Comparison of ENCODE assay signal across 8 cellular contexts in genomic region chr10:33335800-33336605, GRCh38. TPM values are rescaled to one million over a fixed set of nuclear protein-coding genes. Genes with fewer than 3 reads are reported as not detected.
DNase-seq lines count a peak whose midpoint lies in the region; ATAC-seq and TF ChIP-seq lines count a peak whose summit lies in the region.

No MANE protein-coding gene starts in this region.

- H3K4me1 Mint-ChIP-seq in endothelial cell (ENCODE audit: unreplicated experiment) = peaks cover 25% of the 10 kb centered on the region

- DNase-seq in NCI-H2227 (lab: John Stamatoyannopoulos, UW; ENCODE audit: unreplicated experiment) (peak; percentile 28), NCI-H2227 treated with DMSO at 0.1 percent for 48 hours (lab: John Stamatoyannopoulos, UW) (no peak), SK-N-SH (peak; percentile 70), endothelial cell (ENCODE audit: low spot score) (peak; percentile 58), mesendoderm (peak; percentile 50), medulla oblongata (ENCODE audit: extremely low spot score) (no peak)

- H2AK5ac ChIP-seq in mesendoderm (ENCODE audit: low read length) = no peak overlapping the region

- peak overlapping the region; percentile 90 for H3K4me2 ChIP-seq in SK-N-SH
- H3K4me2 ChIP-seq in mesendoderm (ENCODE audit: low read length) = peak overlapping the region; percentile 95

- peak overlapping the region; percentile 90 for H3K56ac ChIP-seq in mesendoderm (ENCODE audit: low read length)

- peak overlapping the region; percentile 79 to 93 for H3K27ac ChIP-seq in SK-N-SH (ENCODE audit: low read depth in 2 of 2, low read length in 1 of 2)
- no peak overlapping the region for H3K27ac ChIP-seq in mesendoderm (ENCODE audit: low read depth, low read length)
- H3K27ac ChIP-seq in urinary bladder (ENCODE audit: low read depth) = peak overlapping the region; percentile 81

- peak overlapping the region; percentile 6 for H3K4ac ChIP-seq in mesendoderm (ENCODE audit: low read depth, low read length)

- peak overlapping the region; percentile 50; the same call in 1 of the 2 replicates for H2AFZ ChIP-seq in SK-N-SH (ENCODE audit: low read depth)

- peaks cover 21% of the 10 kb centered on the region for H3F3A ChIP-seq in SK-N-SH (replicated peaks; ENCODE audit: insufficient read depth)

- WGBS in SK-N-SH (ENCODE audit: low lambda C conversion rate) = under 1% methylated on average over 26 of the region's 53 CpGs
- no CpG with 5 or more reads among the region's 53 CpGs for WGBS in mesendoderm (ENCODE audit: extremely low coverage, insufficient coverage, low lambda C conversion rate)
- WGBS in urinary bladder = under 1% methylated on average over 53 of the region's 53 CpGs

- TF ChIP-seq RAD21 in SK-N-SH (IDR thresholded peaks at IDR 0.05; ENCODE audit: low read length) = no peak

- no peaks in the 10 kb centered on the region for H3K9me3 ChIP-seq in SK-N-SH

- H3K27ac Mint-ChIP-seq in endothelial cell (ENCODE audit: unreplicated experiment) = no peak overlapping the region

- H3K9ac ChIP-seq in SK-N-SH (peak overlapping the region; percentile 84), mesendoderm (ENCODE audit: low read length) (peak overlapping the region; percentile 69)

- TF ChIP-seq CTCF in SK-N-SH (IDR thresholded peaks at IDR 0.05) (peak; percentile 25), endothelial cell (IDR thresholded peaks at IDR 0.05; ENCODE audit: unreplicated experiment) (no peak)

- POLR2A ChIA-PET in SK-N-SH (lab: Yijun Ruan, JAX) = no interaction called here

- H3K9me3 Mint-ChIP-seq in endothelial cell (ENCODE audit: unreplicated experiment) = no peaks in the 10 kb centered on the region

- H3K36me3 Mint-ChIP-seq in endothelial cell (ENCODE audit: low read depth, unreplicated experiment) = peaks cover 34% of the 10 kb centered on the region

- H3K18ac ChIP-seq in mesendoderm (ENCODE audit: low read length) = no peak overlapping the region

- H3K27me3 ChIP-seq in SK-N-SH (ENCODE audit: insufficient read depth) = no peaks in the 10 kb centered on the region
- H3K27me3 ChIP-seq in mesendoderm (ENCODE audit: insufficient read depth, low read length, poor library complexity) = peaks cover 4% of the 10 kb centered on the region

- H3K9me2 ChIP-seq in SK-N-SH = no peaks in the 10 kb centered on the region

- peaks cover 25 to 26% of the 10 kb centered on the region in 2 experiments for H3K4me1 ChIP-seq in SK-N-SH (ENCODE audit: control insufficient read depth in 1 of 2, insufficient read depth in 2 of 2, low read depth in 1 of 2, low read length in 1 of 2)
- no peaks in the 10 kb centered on the region for H3K4me1 ChIP-seq in mesendoderm (ENCODE audit: control insufficient read depth, low read depth, low read length)
- peaks cover under 1% of the 10 kb centered on the region for H3K4me1 ChIP-seq in urinary bladder (ENCODE audit: insufficient read depth)

- TF ChIP-seq EP300 in SK-N-SH (IDR thresholded peaks at IDR 0.05; ENCODE audit: borderline replicate concordance in 1 of 2, low read depth in 1 of 2, low read length in 1 of 2) = peak in 1 of 2 experiments; percentile 47; a peak in 1 of 4 replicates

- no peak overlapping the region for H3K23ac ChIP-seq in mesendoderm (ENCODE audit: low read length)

- H3K79me1 ChIP-seq in mesendoderm (ENCODE audit: low read length) = no peaks in the 10 kb centered on the region

- H4K5ac ChIP-seq in mesendoderm (ENCODE audit: low read length) = no peak overlapping the region

- H3K79me2 ChIP-seq in SK-N-SH (ENCODE audit: insufficient read depth) (peaks cover 63% of the 10 kb centered on the region), mesendoderm (ENCODE audit: control insufficient read depth, insufficient read depth, low read length) (no peaks in the 10 kb centered on the region)

- H3K27me3 Mint-ChIP-seq in endothelial cell (ENCODE audit: unreplicated experiment) = peaks cover 13% of the 10 kb centered on the region

- no peak overlapping the region for H2BK5ac ChIP-seq in mesendoderm (ENCODE audit: low read length)

- ATAC-seq in HG02588 (IDR thresholded peaks at IDR 0.05; ENCODE audit: unreplicated experiment) = no peak

- CTCF ChIA-PET in SK-N-SH (lab: Yijun Ruan, JAX) = interaction anchor here (0.6 to 6.7 kb wide), 10 partner anchors 11 to 1658 kb away, joined by 3 to 102 read pairs (median 4); no protein-coding TSS in a partner anchor

- H3K4me3 Mint-ChIP-seq in endothelial cell (ENCODE audit: unreplicated experiment) = peak overlapping the region; percentile 95

- no peak overlapping the region for H2BK120ac ChIP-seq in mesendoderm (ENCODE audit: low read depth, low read length)

- H4K20me1 ChIP-seq in SK-N-SH (ENCODE audit: insufficient read depth) = no peaks in the 10 kb centered on the region

- no peak overlapping the region for H2BK15ac ChIP-seq in mesendoderm (replicated peaks; ENCODE audit: low read depth)

- peaks cover 0 to 18% of the 10 kb centered on the region in 2 experiments for H3K36me3 ChIP-seq in SK-N-SH (replicated peaks in 1 of 2; ENCODE audit: control insufficient read depth in 1 of 2, insufficient read depth in 2 of 2, low read length in 1 of 2)
- H3K36me3 ChIP-seq in mesendoderm (ENCODE audit: control insufficient read depth, insufficient read depth, low read length) = no peaks in the 10 kb centered on the region
- H3K36me3 ChIP-seq in urinary bladder (ENCODE audit: insufficient read depth) = no peaks in the 10 kb centered on the region

- peak overlapping the region; percentile 90 to 92 for H3K4me3 ChIP-seq in SK-N-SH (ENCODE audit: low read depth in 2 of 2, low read length in 1 of 2)
- H3K4me3 ChIP-seq in mesendoderm (ENCODE audit: low read length) = peak overlapping the region; percentile 43
- peak overlapping the region; percentile 50 for H3K4me3 ChIP-seq in urinary bladder (ENCODE audit: low read depth, low read length)

- no peak overlapping the region for H4K8ac ChIP-seq in mesendoderm (ENCODE audit: low read depth, low read length)

TF ChIP-seq in SK-N-SH, 30 proteins besides CTCF, POLR2A, EP300 and RAD21 (continues in another document):
- TF ChIP-seq SIN3A (IDR thresholded peaks at IDR 0.05; ENCODE audit: borderline replicate concordance, low read depth, low read length) (0 out of 2 replicates have a peak, but pooled peaks have one; percentile 12), YY1 (IDR thresholded peaks at IDR 0.05; ENCODE audit: low read depth) (no peak), FOXJ3 (CRISPR knock-in tag; IDR thresholded peaks at IDR 0.05) (no peak), TAF1 (IDR thresholded peaks at IDR 0.05; ENCODE audit: borderline replicate concordance, low read depth, low read length) (peak; percentile 8; the same call in 1 of the 2 replicates), RXRA (IDR thresholded peaks at IDR 0.05; ENCODE audit: borderline replicate concordance, low read depth) (peak; percentile 93), MEF2A (IDR thresholded peaks at IDR 0.05; ENCODE audit: borderline replicate concordance, low read depth) (no peak), ELF1 (IDR thresholded peaks at IDR 0.05) (no peak), JUND (IDR thresholded peaks at IDR 0.05) (no peak), GABPA (IDR thresholded peaks at IDR 0.05; ENCODE audit: low read depth) (no peak), IRF3 (IDR thresholded peaks at IDR 0.05; ENCODE audit: low read depth, low read length) (no peak), GATA2 (CRISPR knock-in tag; IDR thresholded peaks at IDR 0.05) (no peak), FOXM1 (IDR thresholded peaks at IDR 0.05; ENCODE audit: low read depth) (no peak), PBX3 (IDR thresholded peaks at IDR 0.05) (no peak; the same call in 1 of the 2 replicates), MXI1 (IDR thresholded peaks at IDR 0.05; ENCODE audit: low read depth, low read length) (no peak), NFIC (IDR thresholded peaks at IDR 0.05; ENCODE audit: borderline replicate concordance) (peak; percentile 61; the same call in 1 of the 2 replicates), FOSL2 (IDR thresholded peaks at IDR 0.05; ENCODE audit: borderline replicate concordance, low read depth) (no peak), MAX (IDR thresholded peaks at IDR 0.05; ENCODE audit: low read depth) (peak; percentile 32; the same call in 1 of the 2 replicates)

RNA-seq across cellular contexts. Expression of gene NRP1, which starts 1.5 kb away (rescaled TPM):
- polyA plus RNA-seq in SK-N-SH (2012; rRNA removed) (129 and 149 TPM in 2 replicates), urinary bladder (36.9 TPM)
- 125 and 142 TPM in 2 replicates for polyA plus RNA-seq in SK-N-SH (2012; cell fraction: cytosol; rRNA removed)
- polyA plus RNA-seq in SK-N-SH (2012; cell fraction: nucleus; rRNA removed) = 100 and 136 TPM in 2 replicates
- total RNA-seq in endothelial cell (ENCODE audit: unreplicated experiment) (486 TPM), urinary bladder (172 TPM)
- polyA plus RNA-seq in mesendoderm (2013, experiment 1 of 2) = 2.4 TPM
- polyA plus RNA-seq in mesendoderm (2013, experiment 2 of 2) = 2.0 TPM

Comparison
In these comparisons a context has a peak if more than half of its experiments do, and no peak if none do; other contexts are left out.
1. DNase-seq: peak in NCI-H2227 (single experiment), SK-N-SH (single experiment), endothelial cell (single experiment) and mesendoderm (single experiment); none in NCI-H2227 treated with DMSO at 0.1 percent for 48 hours (single experiment) and medulla oblongata (single experiment).
2. Peak in every context shown above with its lines, with median percentiles within 50 percentile points of each other: H3K4me3 ChIP-seq.